In the genomic region with DNA sequence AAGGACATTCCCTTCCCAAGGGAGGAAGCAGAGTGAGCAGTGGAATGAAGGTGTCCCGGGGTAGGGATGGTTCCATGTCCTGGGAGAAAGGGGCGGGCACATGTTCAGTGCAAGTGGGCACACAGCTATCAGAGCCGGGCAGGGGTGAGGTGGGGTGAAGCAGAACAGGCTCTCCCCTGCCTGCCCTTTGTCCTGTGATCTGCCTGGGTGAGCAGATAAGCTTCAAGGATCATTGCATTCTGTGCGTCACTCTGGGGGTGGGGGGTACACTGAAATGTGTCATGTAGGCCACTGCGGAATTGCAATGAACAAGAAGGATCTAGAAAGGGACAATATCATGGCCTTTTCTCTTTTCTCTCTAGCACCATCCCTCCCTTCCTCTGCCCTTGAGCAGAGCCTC, we compare ENCODE assay signal across 15 cellular contexts.
"Had no signal": no experiment of that assay in that cellular context is flagged by ENCODE, and none has a peak within 500 bp of the region (broad histone marks: within the 10 kb centered on the region; RNA-seq: fewer than 3 reads in every experiment).

No MANE protein-coding gene starts in this region.

- H3K4me3 ChIP-seq: breast epithelium, left lung, ovary, skin epidermis had no signal

- H3K4me1 ChIP-seq: breast epithelium, left lung had no signal

- ATAC-seq: esophagus mucosa, left lung, T-helper 17 cell had no signal

- DNase-seq: activated CD4-positive, alpha-beta T cell treated with anti-CD3 and anti-CD28 coated beads, Interleukin-2, amount 50 U/mL, for 4 hours; activated gamma-delta T cell; activated naive CD8-positive, alpha-beta T cell treated with anti-CD3 and anti-CD28 coated beads for 36 hours; activated T-cell treated with anti-CD3 and anti-CD28 coated beads, Interleukin-2, amount 50 U/mL, for 1 hour; anterior cingulate cortex; dermis blood vessel endothelial cell; left lung; mesendoderm; ovary; retina; T-helper 17 cell; trophoblast cell had no signal

- H3K9me3 Mint-ChIP-seq: activated naive CD8-positive, alpha-beta T cell treated with anti-CD3 and anti-CD28 coated beads for 36 hours had no signal

- H3K4me3 Mint-ChIP-seq: activated naive CD8-positive, alpha-beta T cell treated with anti-CD3 and anti-CD28 coated beads for 36 hours; T-helper 17 cell had no signal

- H3K4me1 Mint-ChIP-seq: activated naive CD8-positive, alpha-beta T cell treated with anti-CD3 and anti-CD28 coated beads for 36 hours; T-helper 17 cell had no signal

- H3K36me3 ChIP-seq: breast epithelium, left lung, ovary had no signal

- H3K27ac ChIP-seq: breast epithelium, left lung, ovary, skin epidermis had no signal

- H3K36me3 Mint-ChIP-seq: activated naive CD8-positive, alpha-beta T cell treated with anti-CD3 and anti-CD28 coated beads for 36 hours had no signal

- H3K9me3 ChIP-seq: breast epithelium, left lung, ovary had no signal

- H3K27me3 ChIP-seq: breast epithelium, ovary had no signal

- H3K27ac Mint-ChIP-seq: activated naive CD8-positive, alpha-beta T cell treated with anti-CD3 and anti-CD28 coated beads for 36 hours; T-helper 17 cell had no signal
